9 cellular contexts compared by ENCODE assay signal in the genomic region with DNA sequence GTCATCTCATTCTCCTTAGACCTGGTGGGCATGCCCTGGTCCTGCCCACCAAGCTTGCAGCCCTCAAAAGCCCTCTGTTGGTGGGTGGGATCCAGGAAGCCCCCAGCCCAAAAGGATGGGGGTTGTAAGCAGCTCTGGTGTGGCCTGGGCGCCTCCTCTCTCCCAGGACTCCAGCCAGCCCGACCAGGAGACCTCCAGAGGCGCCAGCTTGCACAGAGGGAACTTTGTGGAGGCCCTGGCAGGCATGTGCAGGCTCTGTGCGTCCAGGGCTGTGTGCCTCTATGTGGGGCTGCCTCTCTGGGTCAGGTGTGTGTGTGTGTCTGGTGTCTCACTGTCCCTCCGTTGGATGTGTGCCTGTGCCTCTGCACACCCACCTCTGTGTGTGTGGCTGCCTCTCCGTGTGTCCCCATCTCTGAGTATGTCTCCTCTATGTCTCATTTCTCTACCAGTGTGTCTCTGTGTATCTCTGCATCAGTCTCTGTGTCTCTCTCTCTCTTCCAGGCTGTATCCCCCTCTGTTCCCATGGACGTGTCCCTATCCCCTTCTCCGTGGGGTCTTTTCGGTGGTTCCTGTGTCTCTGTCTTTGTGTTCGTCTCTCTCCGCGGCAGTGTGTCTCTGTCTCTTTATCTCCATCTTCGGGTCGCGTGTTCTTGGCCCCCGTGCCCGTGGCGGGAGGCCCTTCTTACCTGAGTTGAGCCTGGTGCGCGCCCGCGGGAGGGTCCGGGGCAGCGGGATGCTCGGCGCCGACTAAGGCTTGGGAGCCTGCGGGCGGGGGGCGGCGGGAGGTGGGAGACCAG. TPM values are rescaled to one million over a fixed set of nuclear protein-coding genes. Genes with fewer than 3 reads are reported as not detected.
DNase-seq lines count a peak whose midpoint lies in the region; ATAC-seq and TF ChIP-seq lines count a peak whose summit lies in the region.
"Had no signal": no experiment of that assay in that cellular context is flagged by ENCODE, and none has a peak within 500 bp of the region (broad histone marks: within the 10 kb centered on the region; RNA-seq: fewer than 3 reads in every experiment).

No MANE protein-coding gene starts in this region.

- H3K4me3 ChIP-seq in stomach: peak overlapping the region; percentile 53 to 58 (median 54)

- peaks cover 0 to 9% (median 0%) of the 10 kb centered on the region in 3 donors for H3K27me3 ChIP-seq in stomach
- H3K27me3 ChIP-seq: uterus had no signal

- no peaks in the 10 kb centered on the region for H3K36me3 Mint-ChIP-seq in activated T-helper 1 cell treated with anti-CD3 and anti-CD28 coated beads, Interleukin-12 subunit alpha, Interleukin-12 subunit beta, Interleukin-2, Interleukin-4 antibody, amounts not matched to agents 30 ng/mL and 10 ng/mL and 1 ng/mL, durations not matched to agents 14 hours and 24 hours and 36 hours (ENCODE audit: low read depth)

- peak overlapping the region in 2 of 5 donors; percentile 56 to 75 for H3K27ac ChIP-seq in stomach

- H3K36me3 ChIP-seq in stomach: no peaks in the 10 kb centered on the region
- H3K36me3 ChIP-seq: uterus had no signal

- no peak for TF ChIP-seq CTCF in stomach (IDR thresholded peaks at IDR 0.05)

- H3K9me3 Mint-ChIP-seq in activated T-helper 1 cell treated with anti-CD3 and anti-CD28 coated beads, Interleukin-12 subunit alpha, Interleukin-12 subunit beta, Interleukin-2, Interleukin-4 antibody, amounts not matched to agents 30 ng/mL and 10 ng/mL and 1 ng/mL, durations not matched to agents 14 hours and 24 hours and 36 hours: no peaks in the 10 kb centered on the region

- peaks cover 3 to 17% (median 13%) of the 10 kb centered on the region in 4 donors for H3K4me1 ChIP-seq in stomach
- H3K4me1 ChIP-seq: uterus had no signal

- H3K4me3 Mint-ChIP-seq in activated T-helper 1 cell treated with anti-CD3 and anti-CD28 coated beads, Interleukin-12 subunit alpha, Interleukin-12 subunit beta, Interleukin-2, Interleukin-4 antibody, amounts not matched to agents 30 ng/mL and 10 ng/mL and 1 ng/mL, durations not matched to agents 14 hours and 24 hours and 36 hours: peak overlapping the region; percentile 73

- H3K27ac Mint-ChIP-seq in activated T-helper 1 cell treated with anti-CD3 and anti-CD28 coated beads, Interleukin-12 subunit alpha, Interleukin-12 subunit beta, Interleukin-2, Interleukin-4 antibody, amounts not matched to agents 30 ng/mL and 10 ng/mL and 1 ng/mL, durations not matched to agents 14 hours and 24 hours and 36 hours: peak overlapping the region; percentile 75

- intact Hi-C loops in activated T-helper 1 cell treated with anti-CD3 and anti-CD28 coated beads, Interleukin-12 subunit alpha, Interleukin-12 subunit beta, Interleukin-2, Interleukin-4 antibody, amounts not matched to agents 30 ng/mL and 10 ng/mL and 1 ng/mL, durations not matched to agents 14 hours and 24 hours and 36 hours (cut with micrococcal nuclease): loop anchor here (2.0 to 10.0 kb wide), 4 partner anchors 21 to 593 kb away; a partner anchor contains a TSS
- intact Hi-C loops in stomach (cut with DNase I; ENCODE audit: low total_unique reads): no loop called here

- H3K27me3 Mint-ChIP-seq in activated T-helper 1 cell treated with anti-CD3 and anti-CD28 coated beads, Interleukin-12 subunit alpha, Interleukin-12 subunit beta, Interleukin-2, Interleukin-4 antibody, amounts not matched to agents 30 ng/mL and 10 ng/mL and 1 ng/mL, durations not matched to agents 14 hours and 24 hours and 36 hours (ENCODE audit: insufficient read depth): peaks cover 49% of the 10 kb centered on the region

- DNase-seq in activated effector memory CD4-positive, alpha-beta T cell treated with anti-CD3 and anti-CD28 coated beads, Interleukin-2, amount 50 U/mL, for 16 hours: peak; percentile 65
- no peak for DNase-seq in activated effector memory CD4-positive, alpha-beta T cell treated with Interleukin-2 at 50 U/mL for 16 hours
- DNase-seq in activated T-helper 1 cell treated with anti-CD3 and anti-CD28 coated beads, Interleukin-12 subunit alpha, Interleukin-12 subunit beta, Interleukin-2, Interleukin-4 antibody, amounts not matched to agents 30 ng/mL and 10 ng/mL and 1 ng/mL, durations not matched to agents 14 hours and 24 hours and 36 hours (ENCODE audit: low spot score): no peak
- DNase-seq in islet precursor cell (peak; percentile 69), stomach (no peak), T1000 (lab: John Stamatoyannopoulos, UW) (no peak)

- H3K9me3 ChIP-seq in stomach: no peaks in the 10 kb centered on the region
- H3K9me3 ChIP-seq: uterus had no signal

- 14 to 36% (median 16%) methylated on average over 14 to 31 of the region's 31 CpGs for WGBS in stomach, 5 donors

- ATAC-seq in HG03469 (IDR thresholded peaks at IDR 0.05; ENCODE audit: unreplicated experiment) (no peak), GM18861 (IDR thresholded peaks at IDR 0.05; ENCODE audit: unreplicated experiment) (no peak)

- TF ChIP-seq EP300 in stomach (IDR thresholded peaks at IDR 0.05): no peak

- TF ChIP-seq POLR2A in stomach (IDR thresholded peaks at IDR 0.05): no peak

- peaks cover 13% of the 10 kb centered on the region for H3K4me1 Mint-ChIP-seq in activated T-helper 1 cell treated with anti-CD3 and anti-CD28 coated beads, Interleukin-12 subunit alpha, Interleukin-12 subunit beta, Interleukin-2, Interleukin-4 antibody, amounts not matched to agents 30 ng/mL and 10 ng/mL and 1 ng/mL, durations not matched to agents 14 hours and 24 hours and 36 hours (ENCODE audit: low read depth)

RNA-seq across cellular contexts. Expression of a gene that starts 0.5 kb away (rescaled TPM):
- total RNA-seq in activated T-helper 1 cell treated with anti-CD3 and anti-CD28 coated beads, Interleukin-12 subunit alpha, Interleukin-12 subunit beta, Interleukin-2, Interleukin-4 antibody, amounts not matched to agents 30 ng/mL and 10 ng/mL and 1 ng/mL, durations not matched to agents 14 hours and 24 hours and 36 hours: not detected in 2 replicates
- 10 to 100 TPM in 1 of 5 donors, 1 to 10 TPM in 2, not detected in 2; 1.2 to 17.8 (median 5.0) TPM for total RNA-seq in stomach
- 10 to 100 TPM in 2 of 3 donors, 1 to 10 TPM in 1; 3.3 to 63.8 (median 29.7) TPM for polyA plus RNA-seq in stomach

Comparison
In these comparisons a context has a peak if more than half of its experiments do, and no peak if none do; other contexts are left out.
1. DNase-seq: peak in activated effector memory CD4-positive, alpha-beta T cell treated with anti-CD3 and anti-CD28 coated beads, Interleukin-2, amount 50 U/mL, for 16 hours (single experiment) and islet precursor cell (single experiment); none in activated effector memory CD4-positive, alpha-beta T cell treated with Interleukin-2 at 50 U/mL for 16 hours (single experiment), activated T-helper 1 cell treated with anti-CD3 and anti-CD28 coated beads, Interleukin-12 subunit alpha, Interleukin-12 subunit beta, Interleukin-2, Interleukin-4 antibody, amounts not matched to agents 30 ng/mL and 10 ng/mL and 1 ng/mL, durations not matched to agents 14 hours and 24 hours and 36 hours (single experiment), stomach (single experiment) and T1000 (single experiment).